In the genomic region with DNA sequence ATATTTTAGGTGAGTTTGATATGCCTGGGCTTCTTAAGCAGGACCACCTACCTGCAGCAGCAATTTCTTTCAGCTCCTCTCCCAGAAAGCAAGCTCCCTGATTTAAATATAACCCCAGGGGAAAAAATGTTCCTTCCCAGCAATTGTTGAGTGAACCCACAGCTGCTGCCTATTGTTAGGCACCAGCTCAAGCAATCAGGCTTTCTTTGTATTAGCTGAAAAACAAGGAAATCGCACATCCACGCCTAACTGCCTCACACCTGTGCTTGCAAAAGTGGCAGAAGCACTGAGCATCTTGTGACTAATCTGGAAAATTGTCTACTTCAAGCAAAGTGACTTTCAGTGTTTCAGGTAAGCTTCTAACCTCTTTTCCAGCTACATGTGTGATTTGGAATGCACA, we compare ENCODE assay signal across 24 cellular contexts.
DNase-seq lines count a peak whose midpoint lies in the region; ATAC-seq and TF ChIP-seq lines count a peak whose summit lies in the region.
"Had no signal": no experiment of that assay in that cellular context is flagged by ENCODE, and none has a peak within 500 bp of the region (broad histone marks: within the 10 kb centered on the region; RNA-seq: fewer than 3 reads in every experiment).

No MANE protein-coding gene starts in this region.

- H3K27ac ChIP-seq in HUES48 (ENCODE audit: low read depth, low read length) (peak overlapping the region; percentile 95), iPS DF 6.9 (ENCODE audit: low read length) (no peak overlapping the region), RWPE1 (no peak overlapping the region), upper lobe of left lung (no peak overlapping the region)
- H3K27ac ChIP-seq: A549, BLaER1, hepatocyte, stomach, upper lobe of right lung had no signal

- H3K9me3 ChIP-seq in HUES48 (ENCODE audit: control insufficient read depth, insufficient read depth, low read length) (no peaks in the 10 kb centered on the region), iPS DF 6.9 (ENCODE audit: control insufficient read depth, insufficient read depth, low read length) (no peaks in the 10 kb centered on the region), upper lobe of left lung (no peaks in the 10 kb centered on the region)
- H3K9me3 ChIP-seq: A549, stomach, upper lobe of right lung had no signal

- peak; percentile 18 for DNase-seq in COLO668 (lab: John Stamatoyannopoulos, UW; ENCODE audit: unreplicated experiment)
- DNase-seq in NCI-H69 (lab: John Stamatoyannopoulos, UW), result peak; percentile 93
- DNase-seq in iPS DF 6.9 (ENCODE audit: low read depth, low spot score), result peak; percentile 52
- DNase-seq in RWPE1 (ENCODE audit: low spot score), result no peak
- DNase-seq in erythroblast (lab: John Stamatoyannopoulos, UW), result no peak
- DNase-seq in activated effector memory CD4-positive, alpha-beta T cell treated with anti-CD3 and anti-CD28 coated beads, Interleukin-2, amount 50 U/mL, for 16 hours, result no peak
- DNase-seq in upper lobe of left lung, result no peak
- DNase-seq: activated CD8-positive, alpha-beta memory T cell treated with anti-CD3 and anti-CD28 coated beads, Interleukin-2, amount 50 U/mL, for 48 hours; activated gamma-delta T cell; dermis blood vessel endothelial cell; foreskin fibroblast; left cardiac atrium; MV-4-11; SHP77; stimulated activated CD4-positive, alpha-beta T cell treated with anti-CD3 and anti-CD28 coated beads, Interleukin-4, amount 100 ng/mL, for 24 hours; stomach; upper lobe of right lung had no signal

- no peak for ATAC-seq in upper lobe of left lung (ENCODE audit: low FRiP score in 2 of 2)
- ATAC-seq: A549; GM12878; left cardiac atrium; natural killer cell treated with Interleukin-12 subunit alpha and Interleukin-12 subunit beta and Interleukin-15 and Interleukin-18, amount 100 ng/mL, for 72 hours; upper lobe of right lung had no signal

- H3K27me3 ChIP-seq in HUES48 (ENCODE audit: control insufficient read depth, insufficient read depth, low read length) (no peaks in the 10 kb centered on the region), iPS DF 6.9 (ENCODE audit: control insufficient read depth, insufficient read depth, low read length) (no peaks in the 10 kb centered on the region), upper lobe of left lung (no peaks in the 10 kb centered on the region)
- H3K27me3 ChIP-seq: cardiac muscle cell, hepatocyte, stomach, upper lobe of right lung had no signal

- peak overlapping the region; percentile 55 for H3K4me3 ChIP-seq in HUES48 (ENCODE audit: low read depth, low read length)
- no peak overlapping the region for H3K4me3 ChIP-seq in iPS DF 6.9 (ENCODE audit: low read length)
- H3K4me3 ChIP-seq in upper lobe of left lung, result no peak overlapping the region
- H3K4me3 ChIP-seq: A549, BLaER1, cardiac muscle cell, GM12878, hepatocyte, stomach, upper lobe of right lung had no signal

- CTCF ChIA-PET in RWPE1 (lab: Yijun Ruan, JAX), result no interaction called here

- no peak for TF ChIP-seq EP300 in upper lobe of left lung (IDR thresholded peaks at IDR 0.05)

- H3K4me1 ChIP-seq in HUES48 (ENCODE audit: control insufficient read depth, insufficient read depth, low read length) (peaks cover 48% of the 10 kb centered on the region), iPS DF 6.9 (ENCODE audit: control insufficient read depth, insufficient read depth, low read length) (no peaks in the 10 kb centered on the region), upper lobe of left lung (no peaks in the 10 kb centered on the region)
- H3K4me1 ChIP-seq: A549, stomach, upper lobe of right lung had no signal

- no peak for TF ChIP-seq CTCF in RWPE1 (conservative IDR thresholded peaks at IDR 0.05; ENCODE audit: low read depth)
- TF ChIP-seq CTCF in upper lobe of left lung (IDR thresholded peaks at IDR 0.05), result no peak

- no CpG with 5 or more reads among the region's 2 CpGs for WGBS in iPS DF 6.9 (ENCODE audit: insufficient coverage, insufficient read length)
- 50 to 67% methylated on average over 2 of the region's 2 CpGs for WGBS in upper lobe of left lung, 2 donors

- H3K9ac ChIP-seq in HUES48 (ENCODE audit: low read depth, low read length), result peak overlapping the region; percentile 80
- H3K9ac ChIP-seq: BLaER1 had no signal

- peaks cover 3% of the 10 kb centered on the region; the same call in 1 of the 2 replicates for H3K36me3 ChIP-seq in HUES48 (ENCODE audit: control insufficient read depth, insufficient read depth, low read length)
- H3K36me3 ChIP-seq in iPS DF 6.9 (ENCODE audit: control insufficient read depth, insufficient read depth, low read length), result no peaks in the 10 kb centered on the region
- H3K36me3 ChIP-seq in upper lobe of left lung, result no peaks in the 10 kb centered on the region
- H3K36me3 ChIP-seq: BLaER1, cardiac muscle cell, stomach, upper lobe of right lung had no signal

- TF ChIP-seq POLR2A in erythroblast (IDR thresholded peaks at IDR 0.05; ENCODE audit: low read length) (no peak), upper lobe of left lung (IDR thresholded peaks at IDR 0.05) (no peak)

- POLR2A ChIA-PET in RWPE1 (lab: Yijun Ruan, JAX; ENCODE audit: low non-redundant PET), result no interaction called here

Comparison
In these comparisons a context has a peak if more than half of its experiments do, and no peak if none do; other contexts are left out.
1. DNase-seq: peak in COLO668 (single experiment), NCI-H69 (single experiment) and iPS DF 6.9 (single experiment); none in RWPE1 (single experiment), erythroblast (0 of 2), activated effector memory CD4-positive, alpha-beta T cell treated with anti-CD3 and anti-CD28 coated beads, Interleukin-2, amount 50 U/mL, for 16 hours (single experiment) and upper lobe of left lung (0 of 2).